ENCODE assay signal across 20 cellular contexts in genomic region chr2:193476171-193476800, GRCh38.
DNase-seq lines count a peak whose midpoint lies in the region; ATAC-seq, FAIRE-seq and TF ChIP-seq lines count a peak whose summit lies in the region.
"Had no signal": no experiment of that assay in that cellular context is flagged by ENCODE, and none has a peak within 500 bp of the region (broad histone marks: within the 10 kb centered on the region; RNA-seq: fewer than 3 reads in every experiment).

No MANE protein-coding gene starts in this region.

- 0 out of 2 replicates have a peak, but pooled peaks cover 4% of the 10 kb centered on the region for H3K4me1 ChIP-seq in PC-9 (replicated peaks; ENCODE audit: insufficient read depth)
- no peaks in the 10 kb centered on the region for H3K4me1 ChIP-seq in small intestine (ENCODE audit: control insufficient read depth in 2 of 2, insufficient read depth in 1 of 2, low read depth in 1 of 2, low read length in 1 of 2)
- no peaks in the 10 kb centered on the region for H3K4me1 ChIP-seq in psoas muscle
- H3K4me1 ChIP-seq: vagina had no signal

- H2AFZ ChIP-seq in PC-9 = no peak overlapping the region

- no TSS peak for BruUV-seq in PC-9 (replicated peaks; lab: Mats Ljungman, UMichigan)

- DNase-seq in Daoy (ENCODE audit: low read depth) = peak; percentile 2
- DNase-seq in PC-9 = peak in 1 of 2 experiments; percentile 41
- peak; percentile 3 for DNase-seq in myocyte (ENCODE audit: low read depth)
- DNase-seq in small intestine = no peak
- no peak for DNase-seq in psoas muscle
- DNase-seq in hypothalamus (lab: John Stamatoyannopoulos, UW) = no peak
- no peak for DNase-seq in substantia nigra (lab: John Stamatoyannopoulos, UW)
- DNase-seq: ACHN; anterior cingulate cortex; EL; H9; KBM-7; NCI-H1105 treated with DMSO at 0.1 percent for 48 hours; NCI-H2171 treated with DMSO at 0.1 percent for 48 hours; NCI-H82; posterior cingulate gyrus; stimulated activated naive CD4-positive, alpha-beta T cell treated with Interleukin-2 at 50 U/mL for 16 hours had no signal

- no peaks in the 10 kb centered on the region for H3K79me2 ChIP-seq in PC-9 (ENCODE audit: low read depth)

- peak; percentile 46 for ATAC-seq in HG02870 (IDR thresholded peaks at IDR 0.05; ENCODE audit: unreplicated experiment)
- no peak for ATAC-seq in psoas muscle
- ATAC-seq: WTC11 had no signal

- H3K36me3 ChIP-seq in PC-9 (ENCODE audit: low read depth) (no peaks in the 10 kb centered on the region), small intestine (ENCODE audit: control insufficient read depth in 2 of 2, insufficient read depth in 2 of 2, low read length in 2 of 2) (no peaks in the 10 kb centered on the region), psoas muscle (ENCODE audit: insufficient read depth in 1 of 2, low read depth in 1 of 2) (no peaks in the 10 kb centered on the region)
- H3K36me3 ChIP-seq: vagina had no signal

- H3K9me3 ChIP-seq in PC-9 (ENCODE audit: insufficient read depth, low read depth) (no peaks in the 10 kb centered on the region), small intestine (ENCODE audit: control insufficient read depth, low read depth) (no peaks in the 10 kb centered on the region), psoas muscle (peaks cover 8% of the 10 kb centered on the region)
- H3K9me3 ChIP-seq: vagina had no signal

- H4K20me1 ChIP-seq in PC-9 (ENCODE audit: insufficient read depth) = no peaks in the 10 kb centered on the region

- H3K4me2 ChIP-seq in PC-9 = peak overlapping the region; percentile 8; the same call in 1 of the 2 replicates

- CTCF ChIA-PET in PC-9 (lab: Charles Lee) = no interaction called here

- TF ChIP-seq CTCF in PC-9 (conservative IDR thresholded peaks at IDR 0.05) = no peak
- no peak for TF ChIP-seq CTCF in psoas muscle (IDR thresholded peaks at IDR 0.05)

- H3K9me2 ChIP-seq in PC-9 (ENCODE audit: insufficient read depth) = no peaks in the 10 kb centered on the region

- POLR2A ChIA-PET in PC-9 (lab: Charles Lee; ENCODE audit: unreplicated experiment) = no interaction called here

- H3F3A ChIP-seq in PC-9 (ENCODE audit: insufficient read depth, low read depth) = no peaks in the 10 kb centered on the region

- no peak for FAIRE-seq in small intestine (lab: Jason Lieb, UNC)

- H3K4me3 ChIP-seq in PC-9 (no peak overlapping the region), small intestine (ENCODE audit: low read depth in 1 of 2, low read length in 2 of 2) (no peak overlapping the region), psoas muscle (no peak overlapping the region)
- H3K4me3 ChIP-seq: vagina had no signal

- 68 to 85% (median 74%) methylated on average over 6 of the region's 6 CpGs for WGBS in small intestine, 3 donors
- 74 to 83% (median 78%) methylated on average over 6 of the region's 6 CpGs for WGBS in psoas muscle, 3 donors

- H3K27me3 ChIP-seq in PC-9 (ENCODE audit: insufficient read depth, low read depth) (no peaks in the 10 kb centered on the region), small intestine (ENCODE audit: control insufficient read depth in 2 of 2, insufficient read depth in 2 of 2, low read length in 2 of 2) (no peaks in the 10 kb centered on the region), psoas muscle (ENCODE audit: insufficient read depth in 3 of 3, low read length in 2 of 3) (no peaks in the 10 kb centered on the region)
- H3K27me3 ChIP-seq: vagina had no signal

- H3K27ac ChIP-seq in PC-9 (no peak overlapping the region), small intestine (ENCODE audit: low read depth in 1 of 2, low read length in 1 of 2) (no peak overlapping the region), psoas muscle (no peak overlapping the region), substantia nigra (ENCODE audit: low read depth, low read length, poor library complexity, severe bottlenecking) (no peak overlapping the region)
- H3K27ac ChIP-seq: vagina had no signal

- intact Hi-C loops in PC-9 (cut with micrococcal nuclease; ENCODE audit: unreplicated experiment) (no loop called here), psoas muscle (cut with DNase I) (no loop called here)

Comparison
In these comparisons a context has a peak if more than half of its experiments do, and no peak if none do; other contexts are left out.
1. DNase-seq: peak in Daoy (single experiment) and myocyte (single experiment); none in small intestine (single experiment), psoas muscle (0 of 2), hypothalamus (0 of 51) and substantia nigra (0 of 49).